Comparison of ENCODE assay signal across 9 cellular contexts in genomic region chr14:93954900-93955891, GRCh38. TPM values are rescaled to one million over a fixed set of nuclear protein-coding genes. Genes with fewer than 3 reads are reported as not detected.
A peak's percentile ranks its signal among the peaks of the same experiment; 100 is the strongest.
DNase-seq lines count a peak whose midpoint lies in the region; ATAC-seq and TF ChIP-seq lines count a peak whose summit lies in the region.
"Had no signal": no experiment of that assay in that cellular context is flagged by ENCODE, and none has a peak within 500 bp of the region (broad histone marks: within the 10 kb centered on the region; RNA-seq: fewer than 3 reads in every experiment).

No MANE protein-coding gene starts in this region.

- WGBS in ovary, 3 donors = 53 to 59% (median 57%) methylated on average over 20 to 21 of the region's 21 CpGs

- H3K9me3 ChIP-seq in effector memory CD4-positive, alpha-beta T cell (ENCODE audit: control insufficient read depth, low read length) = no peaks in the 10 kb centered on the region
- H3K9me3 ChIP-seq in ovary = no peaks in the 10 kb centered on the region

- H3K36me3 ChIP-seq in effector memory CD4-positive, alpha-beta T cell (ENCODE audit: control insufficient read depth, insufficient read depth, low read length) = no peaks in the 10 kb centered on the region
- no peaks in the 10 kb centered on the region for H3K36me3 ChIP-seq in ovary

- H3K4me1 ChIP-seq in effector memory CD4-positive, alpha-beta T cell (ENCODE audit: control insufficient read depth, insufficient read depth, low read length, poor library complexity, severe bottlenecking) = peaks cover 76% of the 10 kb centered on the region
- H3K4me1 ChIP-seq in ovary (ENCODE audit: insufficient read depth) = no peaks in the 10 kb centered on the region

- intact Hi-C loops in ovary (cut with DNase I) = no loop called here

- no peak for TF ChIP-seq EP300 in ovary (IDR thresholded peaks at IDR 0.05)

- H3K4me3 ChIP-seq in effector memory CD4-positive, alpha-beta T cell (ENCODE audit: insufficient read depth, low read depth, low read length, poor library complexity, severe bottlenecking) = peak overlapping the region; percentile 13
- H3K4me3 ChIP-seq in ovary = no peak overlapping the region

- H3K27ac ChIP-seq in effector memory CD4-positive, alpha-beta T cell (ENCODE audit: insufficient read depth, low read length, poor library complexity, severe bottlenecking) = peak overlapping the region; percentile 62
- no peak overlapping the region for H3K27ac ChIP-seq in ovary

- no peaks in the 10 kb centered on the region for H3K27me3 Mint-ChIP-seq in stimulated activated naive CD8-positive, alpha-beta T cell treated with anti-CD3 and anti-CD28 coated beads, Interleukin-15, Interleukin-2, amounts not matched to agents 100 ng/mL and 50 ng/mL, for 24 hours

- H3K27me3 ChIP-seq in effector memory CD4-positive, alpha-beta T cell (replicated peaks; ENCODE audit: control insufficient read depth, insufficient read depth, low read length, poor library complexity, severe bottlenecking) = no peaks in the 10 kb centered on the region
- no peaks in the 10 kb centered on the region for H3K27me3 ChIP-seq in ovary

- H3K4me1 Mint-ChIP-seq in stimulated activated naive CD8-positive, alpha-beta T cell treated with anti-CD3 and anti-CD28 coated beads, Interleukin-15, Interleukin-2, amounts not matched to agents 100 ng/mL and 50 ng/mL, for 24 hours (ENCODE audit: low read depth) = peaks cover 88% of the 10 kb centered on the region

- no peaks in the 10 kb centered on the region for H3K9me3 Mint-ChIP-seq in stimulated activated naive CD8-positive, alpha-beta T cell treated with anti-CD3 and anti-CD28 coated beads, Interleukin-15, Interleukin-2, amounts not matched to agents 100 ng/mL and 50 ng/mL, for 24 hours

- H3K4me3 Mint-ChIP-seq in stimulated activated naive CD8-positive, alpha-beta T cell treated with anti-CD3 and anti-CD28 coated beads, Interleukin-15, Interleukin-2, amounts not matched to agents 100 ng/mL and 50 ng/mL, for 24 hours = peak overlapping the region; percentile 78

- TF ChIP-seq CTCF in ovary (IDR thresholded peaks at IDR 0.05) = no peak

- peak overlapping the region; percentile 99 for H3K27ac Mint-ChIP-seq in stimulated activated naive CD8-positive, alpha-beta T cell treated with anti-CD3 and anti-CD28 coated beads, Interleukin-15, Interleukin-2, amounts not matched to agents 100 ng/mL and 50 ng/mL, for 24 hours

- peak; percentile 39 for ATAC-seq in GM21515 (IDR thresholded peaks at IDR 0.05; ENCODE audit: unreplicated experiment)

- H3K36me3 Mint-ChIP-seq in stimulated activated naive CD8-positive, alpha-beta T cell treated with anti-CD3 and anti-CD28 coated beads, Interleukin-15, Interleukin-2, amounts not matched to agents 100 ng/mL and 50 ng/mL, for 24 hours (ENCODE audit: low read depth) = peaks cover 4% of the 10 kb centered on the region

- no peak for TF ChIP-seq POLR2A in ovary (IDR thresholded peaks at IDR 0.05)

- DNase-seq in GF-D8 (lab: John Stamatoyannopoulos, UW) = peak; percentile 62
- peak; percentile 22 for DNase-seq in OCI-M1 (lab: John Stamatoyannopoulos, UW)
- DNase-seq in effector memory CD4-positive, alpha-beta T cell = peak; percentile 42 to 54 (median 47)
- no peak for DNase-seq in DMS114 treated with DMSO at 0.1 percent for 48 hours (lab: John Stamatoyannopoulos, UW; ENCODE audit: unreplicated experiment)
- no peak for DNase-seq in ovary
- no peak for DNase-seq in occipital lobe (lab: John Stamatoyannopoulos, UW)

RNA-seq across cellular contexts. Expression of gene ASB2, which starts 21.2 kb away (rescaled TPM):
- total RNA-seq in ovary = 10 to 100 TPM in 1 of 7 donors, 1 to 10 TPM in 6; 1.3 to 25.6 (median 3.0) TPM
- 10 to 100 TPM in 1 of 2 donors, 1 to 10 TPM in 1; 2.6 to 18.8 TPM for polyA plus RNA-seq in ovary
- total RNA-seq in occipital lobe = not detected

RNA-seq across cellular contexts. Expression of gene FAM181A, which starts 28.1 kb away (rescaled TPM):
- 1 to 10 TPM in 1 of 7 donors, under 1 TPM in 4, not detected in 2; 0.37 to 4.9 (median 0.82) TPM for total RNA-seq in ovary
- not detected for polyA plus RNA-seq in ovary
- 3.0 TPM for total RNA-seq in occipital lobe
- total RNA-seq: bronchial epithelial cell had no signal

RNA-seq across cellular contexts. Expression of gene CCDC197, which starts 41.9 kb away (rescaled TPM):
- total RNA-seq in ovary = not detected
- not detected for polyA plus RNA-seq in ovary
- total RNA-seq in occipital lobe = not detected
- total RNA-seq: bronchial epithelial cell had no signal

Comparison
In these comparisons a context has a peak if more than half of its experiments do, and no peak if none do; other contexts are left out.
1. DNase-seq: peak in GF-D8 (single experiment), OCI-M1 (single experiment) and effector memory CD4-positive, alpha-beta T cell (3 of 3); none in DMS114 treated with DMSO at 0.1 percent for 48 hours (single experiment), ovary (0 of 5) and occipital lobe (single experiment).